ENCODE assay signal across 1 cellular context in the genomic region with DNA sequence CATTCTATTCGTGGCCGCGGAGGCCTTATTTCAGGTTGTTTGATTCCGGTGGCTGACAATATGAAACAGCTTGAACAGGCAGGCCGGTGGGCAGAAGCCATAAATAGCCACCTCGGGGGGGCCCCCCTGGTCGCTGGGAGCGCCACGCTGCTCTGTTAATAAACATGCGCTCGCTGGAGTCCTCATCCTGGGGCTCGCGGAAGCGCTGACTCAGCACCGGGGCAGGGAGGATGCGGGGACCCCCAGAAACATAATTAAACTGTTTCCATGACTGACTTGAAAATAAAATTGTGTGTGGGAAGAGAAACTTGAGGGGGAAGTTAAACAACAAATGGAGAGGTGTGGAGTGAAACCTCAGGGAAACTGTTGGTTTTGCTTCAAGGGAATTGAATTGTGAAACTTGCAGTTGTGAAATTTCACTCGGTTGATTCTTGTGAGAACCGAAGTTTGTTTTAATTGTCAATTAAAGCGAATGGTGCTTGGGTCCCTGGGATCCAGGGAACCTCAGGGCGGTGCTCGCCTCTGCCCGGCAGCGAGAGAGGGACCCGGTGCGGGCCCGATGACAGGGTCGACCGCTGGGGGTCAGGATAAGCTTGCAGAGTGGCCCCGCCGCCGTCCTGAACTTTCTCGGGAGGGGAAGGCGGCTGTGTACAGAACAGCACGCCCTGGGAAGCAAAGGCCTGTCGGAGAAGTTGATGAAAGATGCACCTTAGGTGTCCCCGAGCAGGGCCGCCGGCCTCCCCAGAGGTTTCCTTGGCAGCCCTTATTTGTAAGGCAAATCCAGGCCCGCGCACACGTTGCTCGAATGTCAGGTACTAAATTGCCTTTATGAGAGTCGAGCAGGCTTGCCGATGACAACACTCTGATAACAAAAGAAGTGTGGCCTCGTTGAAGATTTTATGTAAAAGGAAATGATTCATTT.
TF ChIP-seq lines count a peak whose summit lies in the region.

No MANE protein-coding gene starts in this region.

TF ChIP-seq in GM23338, 12 proteins besides CTCF, POLR2A, EP300 and RAD21 (continued from another document):
- TF ChIP-seq, protein P1, sequence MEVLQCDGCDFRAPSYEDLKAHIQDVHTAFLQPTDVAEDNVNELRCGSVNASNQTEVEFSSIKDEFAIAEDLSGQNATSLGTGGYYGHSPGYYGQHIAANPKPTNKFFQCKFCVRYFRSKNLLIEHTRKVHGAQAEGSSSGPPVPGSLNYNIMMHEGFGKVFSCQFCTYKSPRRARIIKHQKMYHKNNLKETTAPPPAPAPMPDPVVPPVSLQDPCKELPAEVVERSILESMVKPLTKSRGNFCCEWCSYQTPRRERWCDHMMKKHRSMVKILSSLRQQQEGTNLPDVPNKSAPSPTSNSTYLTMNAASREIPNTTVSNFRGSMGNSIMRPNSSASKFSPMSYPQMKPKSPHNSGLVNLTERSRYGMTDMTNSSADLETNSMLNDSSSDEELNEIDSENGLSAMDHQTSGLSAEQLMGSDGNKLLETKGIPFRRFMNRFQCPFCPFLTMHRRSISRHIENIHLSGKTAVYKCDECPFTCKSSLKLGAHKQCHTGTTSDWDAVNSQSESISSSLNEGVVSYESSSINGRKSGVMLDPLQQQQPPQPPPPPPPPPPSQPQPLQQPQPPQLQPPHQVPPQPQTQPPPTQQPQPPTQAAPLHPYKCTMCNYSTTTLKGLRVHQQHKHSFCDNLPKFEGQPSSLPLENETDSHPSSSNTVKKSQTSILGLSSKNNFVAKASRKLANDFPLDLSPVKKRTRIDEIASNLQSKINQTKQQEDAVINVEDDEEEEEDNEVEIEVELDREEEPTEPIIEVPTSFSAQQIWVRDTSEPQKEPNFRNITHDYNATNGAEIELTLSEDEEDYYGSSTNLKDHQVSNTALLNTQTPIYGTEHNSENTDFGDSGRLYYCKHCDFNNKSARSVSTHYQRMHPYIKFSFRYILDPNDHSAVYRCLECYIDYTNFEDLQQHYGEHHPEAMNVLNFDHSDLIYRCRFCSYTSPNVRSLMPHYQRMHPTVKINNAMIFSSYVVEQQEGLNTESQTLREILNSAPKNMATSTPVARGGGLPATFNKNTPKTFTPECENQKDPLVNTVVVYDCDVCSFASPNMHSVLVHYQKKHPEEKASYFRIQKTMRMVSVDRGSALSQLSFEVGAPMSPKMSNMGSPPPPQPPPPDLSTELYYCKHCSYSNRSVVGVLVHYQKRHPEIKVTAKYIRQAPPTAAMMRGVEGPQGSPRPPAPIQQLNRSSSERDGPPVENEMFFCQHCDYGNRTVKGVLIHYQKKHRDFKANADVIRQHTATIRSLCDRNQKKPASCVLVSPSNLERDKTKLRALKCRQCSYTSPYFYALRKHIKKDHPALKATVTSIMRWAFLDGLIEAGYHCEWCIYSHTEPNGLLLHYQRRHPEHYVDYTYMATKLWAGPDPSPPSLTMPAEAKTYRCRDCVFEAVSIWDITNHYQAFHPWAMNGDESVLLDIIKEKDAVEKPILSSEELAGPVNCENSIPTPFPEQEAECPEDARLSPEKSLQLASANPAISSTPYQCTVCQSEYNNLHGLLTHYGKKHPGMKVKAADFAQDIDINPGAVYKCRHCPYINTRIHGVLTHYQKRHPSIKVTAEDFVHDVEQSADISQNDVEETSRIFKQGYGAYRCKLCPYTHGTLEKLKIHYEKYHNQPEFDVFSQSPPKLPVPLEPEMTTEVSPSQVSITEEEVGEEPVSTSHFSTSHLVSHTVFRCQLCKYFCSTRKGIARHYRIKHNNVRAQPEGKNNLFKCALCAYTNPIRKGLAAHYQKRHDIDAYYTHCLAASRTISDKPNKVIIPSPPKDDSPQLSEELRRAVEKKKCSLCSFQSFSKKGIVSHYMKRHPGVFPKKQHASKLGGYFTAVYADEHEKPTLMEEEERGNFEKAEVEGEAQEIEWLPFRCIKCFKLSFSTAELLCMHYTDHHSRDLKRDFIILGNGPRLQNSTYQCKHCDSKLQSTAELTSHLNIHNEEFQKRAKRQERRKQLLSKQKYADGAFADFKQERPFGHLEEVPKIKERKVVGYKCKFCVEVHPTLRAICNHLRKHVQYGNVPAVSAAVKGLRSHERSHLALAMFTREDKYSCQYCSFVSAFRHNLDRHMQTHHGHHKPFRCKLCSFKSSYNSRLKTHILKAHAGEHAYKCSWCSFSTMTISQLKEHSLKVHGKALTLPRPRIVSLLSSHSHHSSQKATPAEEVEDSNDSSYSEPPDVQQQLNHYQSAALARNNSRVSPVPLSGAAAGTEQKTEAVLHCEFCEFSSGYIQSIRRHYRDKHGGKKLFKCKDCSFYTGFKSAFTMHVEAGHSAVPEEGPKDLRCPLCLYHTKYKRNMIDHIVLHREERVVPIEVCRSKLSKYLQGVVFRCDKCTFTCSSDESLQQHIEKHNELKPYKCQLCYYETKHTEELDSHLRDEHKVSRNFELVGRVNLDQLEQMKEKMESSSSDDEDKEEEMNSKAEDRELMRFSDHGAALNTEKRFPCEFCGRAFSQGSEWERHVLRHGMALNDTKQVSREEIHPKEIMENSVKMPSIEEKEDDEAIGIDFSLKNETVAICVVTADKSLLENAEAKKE (CRISPR knock-in tag; IDR thresholded peaks at IDR 0.05): no peak
- TF ChIP-seq ETS1 (IDR thresholded peaks at IDR 0.05) (no peak), EZH2phosphoT487 (IDR thresholded peaks at IDR 0.05; ENCODE audit: unreplicated experiment) (no peak), CREB1 (CRISPR knock-in tag; IDR thresholded peaks at IDR 0.05; ENCODE audit: low read depth) (no peak), NANOG (IDR thresholded peaks at IDR 0.05; ENCODE audit: borderline replicate concordance) (no peak), JUNB (IDR thresholded peaks at IDR 0.05; ENCODE audit: unreplicated experiment) (no peak), ZNF331 (CRISPR knock-in tag; IDR thresholded peaks at IDR 0.05; ENCODE audit: low read depth) (no peak), EZH2 (IDR thresholded peaks at IDR 0.05; ENCODE audit: low read depth, unreplicated experiment) (no peak), POLR2AphosphoS5 (IDR thresholded peaks at IDR 0.05; ENCODE audit: low read depth) (no peak), STAT1 (IDR thresholded peaks at IDR 0.05; ENCODE audit: unreplicated experiment) (no peak)
- TF ChIP-seq, protein P2, sequence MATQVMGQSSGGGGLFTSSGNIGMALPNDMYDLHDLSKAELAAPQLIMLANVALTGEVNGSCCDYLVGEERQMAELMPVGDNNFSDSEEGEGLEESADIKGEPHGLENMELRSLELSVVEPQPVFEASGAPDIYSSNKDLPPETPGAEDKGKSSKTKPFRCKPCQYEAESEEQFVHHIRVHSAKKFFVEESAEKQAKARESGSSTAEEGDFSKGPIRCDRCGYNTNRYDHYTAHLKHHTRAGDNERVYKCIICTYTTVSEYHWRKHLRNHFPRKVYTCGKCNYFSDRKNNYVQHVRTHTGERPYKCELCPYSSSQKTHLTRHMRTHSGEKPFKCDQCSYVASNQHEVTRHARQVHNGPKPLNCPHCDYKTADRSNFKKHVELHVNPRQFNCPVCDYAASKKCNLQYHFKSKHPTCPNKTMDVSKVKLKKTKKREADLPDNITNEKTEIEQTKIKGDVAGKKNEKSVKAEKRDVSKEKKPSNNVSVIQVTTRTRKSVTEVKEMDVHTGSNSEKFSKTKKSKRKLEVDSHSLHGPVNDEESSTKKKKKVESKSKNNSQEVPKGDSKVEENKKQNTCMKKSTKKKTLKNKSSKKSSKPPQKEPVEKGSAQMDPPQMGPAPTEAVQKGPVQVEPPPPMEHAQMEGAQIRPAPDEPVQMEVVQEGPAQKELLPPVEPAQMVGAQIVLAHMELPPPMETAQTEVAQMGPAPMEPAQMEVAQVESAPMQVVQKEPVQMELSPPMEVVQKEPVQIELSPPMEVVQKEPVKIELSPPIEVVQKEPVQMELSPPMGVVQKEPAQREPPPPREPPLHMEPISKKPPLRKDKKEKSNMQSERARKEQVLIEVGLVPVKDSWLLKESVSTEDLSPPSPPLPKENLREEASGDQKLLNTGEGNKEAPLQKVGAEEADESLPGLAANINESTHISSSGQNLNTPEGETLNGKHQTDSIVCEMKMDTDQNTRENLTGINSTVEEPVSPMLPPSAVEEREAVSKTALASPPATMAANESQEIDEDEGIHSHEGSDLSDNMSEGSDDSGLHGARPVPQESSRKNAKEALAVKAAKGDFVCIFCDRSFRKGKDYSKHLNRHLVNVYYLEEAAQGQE (IDR thresholded peaks at IDR 0.05; ENCODE audit: unreplicated experiment): no peak
